8 cellular contexts compared by ENCODE assay signal in genomic region chr10:51699145-51699474, GRCh38. TPM values are rescaled to one million over a fixed set of nuclear protein-coding genes. Genes with fewer than 3 reads are reported as not detected.
DNase-seq lines count a peak whose midpoint lies in the region; ATAC-seq and TF ChIP-seq lines count a peak whose summit lies in the region.

No MANE protein-coding gene starts in this region.

- H3K27me3 Mint-ChIP-seq in effector memory CD8-positive, alpha-beta T cell, result no peaks in the 10 kb centered on the region
- H3K27me3 Mint-ChIP-seq in natural killer cell (ENCODE audit: low read depth in 2 of 2), result no peaks in the 10 kb centered on the region

- intact Hi-C loops in natural killer cell (cut with micrococcal nuclease), result loop anchor here (10.0 kb wide), 2 partner anchors 176 to 1074 kb away; partner anchors contain the start of gene SGMS1

- peak overlapping the region; percentile 99 for H3K4me3 Mint-ChIP-seq in effector memory CD8-positive, alpha-beta T cell
- H3K4me3 Mint-ChIP-seq in natural killer cell, result peak overlapping the region; percentile 99

- H3K27me3 ChIP-seq in NT2/D1 (ENCODE audit: insufficient read depth, insufficient read length), result no peaks in the 10 kb centered on the region

- H3K4me1 ChIP-seq in NT2/D1 (ENCODE audit: insufficient read depth, insufficient read length), result no peaks in the 10 kb centered on the region

- no peaks in the 10 kb centered on the region for H3K9me3 Mint-ChIP-seq in effector memory CD8-positive, alpha-beta T cell
- no peaks in the 10 kb centered on the region for H3K9me3 Mint-ChIP-seq in natural killer cell

- H3K4me1 Mint-ChIP-seq in effector memory CD8-positive, alpha-beta T cell (ENCODE audit: low read depth in 2 of 2), result peaks cover 30 to 42% of the 10 kb centered on the region in 2 donors
- peaks cover 50 to 55% of the 10 kb centered on the region in 2 donors for H3K4me1 Mint-ChIP-seq in natural killer cell

- H3K36me3 Mint-ChIP-seq in effector memory CD8-positive, alpha-beta T cell (ENCODE audit: insufficient read depth), result peaks cover 19% of the 10 kb centered on the region
- peaks cover 7% of the 10 kb centered on the region for H3K36me3 Mint-ChIP-seq in natural killer cell

- H3K9me3 ChIP-seq in NT2/D1 (ENCODE audit: insufficient read depth, low read length), result peaks cover 10% of the 10 kb centered on the region; the same call in 1 of the 2 replicates

- TF ChIP-seq CTCF in natural killer cell (IDR thresholded peaks at IDR 0.05), result no peak

- peaks cover 12% of the 10 kb centered on the region for H3K36me3 ChIP-seq in NT2/D1 (ENCODE audit: insufficient read depth, insufficient read length, low read length)

- H3K27ac Mint-ChIP-seq in effector memory CD8-positive, alpha-beta T cell, result peak overlapping the region; percentile 100
- H3K27ac Mint-ChIP-seq in natural killer cell, result peak overlapping the region; percentile 98 to 100

- H3K9ac ChIP-seq in NT2/D1 (ENCODE audit: insufficient read length, low read depth), result peak overlapping the region; percentile 70

- peak; percentile 34 for ATAC-seq in GM18517 (IDR thresholded peaks at IDR 0.05; ENCODE audit: unreplicated experiment)
- peak; percentile 31 for ATAC-seq in HG02571 (IDR thresholded peaks at IDR 0.05; ENCODE audit: unreplicated experiment)
- peak; percentile 47 for ATAC-seq in effector memory CD8-positive, alpha-beta T cell (replicated peaks)
- ATAC-seq in natural killer cell, result peak; percentile 44 to 51 (median 50)

- H3K4me3 ChIP-seq in NT2/D1 (ENCODE audit: insufficient read length, low read depth), result peak overlapping the region; percentile 53

- DNase-seq in NT2/D1 (ENCODE audit: low read depth, low spot score) (no peak), natural killer cell (no peak), SKM-1 (lab: John Stamatoyannopoulos, UW; ENCODE audit: unreplicated experiment) (no peak), AML-193 (lab: John Stamatoyannopoulos, UW) (no peak)
- DNase-seq in effector memory CD8-positive, alpha-beta T cell, result no peak
- no peak for DNase-seq in stimulated activated CD4-positive, alpha-beta T cell treated with anti-CD3 and anti-CD28 coated beads, Interleukin-2, amount 100 ng/mL, for 24 hours

RNA-seq across cellular contexts. Expression of gene CSTF2T, which starts 0.3 kb away (rescaled TPM):
- 10 to 100 TPM; 29.8 to 34.8 (median 32.8) TPM for total RNA-seq in natural killer cell
